27 cellular contexts compared by ENCODE assay signal in the genomic region with DNA sequence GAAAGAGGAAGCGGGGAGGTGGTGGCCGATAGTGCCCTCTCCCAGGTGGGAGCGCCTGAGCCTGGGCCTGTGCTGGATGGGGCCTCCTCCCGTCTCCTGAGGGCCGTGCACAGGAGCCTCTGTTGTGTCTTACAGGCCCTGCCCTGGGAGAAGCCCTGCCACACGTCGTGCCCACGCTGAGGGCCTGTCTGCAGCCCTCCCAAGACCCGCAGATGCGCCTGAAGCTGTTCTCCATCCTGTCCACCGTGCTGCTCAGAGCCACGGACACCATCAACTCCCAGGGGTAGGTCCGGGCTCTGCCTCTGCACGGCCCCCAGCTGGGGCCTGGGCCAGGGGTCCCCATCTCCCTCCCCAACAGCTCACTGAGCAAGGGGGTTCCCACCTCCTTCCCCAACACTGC. TPM values are rescaled to one million over a fixed set of nuclear protein-coding genes. Genes with fewer than 3 reads are reported as not detected.
A peak's percentile ranks its signal among the peaks of the same experiment; 100 is the strongest.
DNase-seq lines count a peak whose midpoint lies in the region; ATAC-seq, FAIRE-seq and TF ChIP-seq lines count a peak whose summit lies in the region.
"Had no signal": no experiment of that assay in that cellular context is flagged by ENCODE, and none has a peak within 500 bp of the region (broad histone marks: within the 10 kb centered on the region; RNA-seq: fewer than 3 reads in every experiment).

No MANE protein-coding gene starts in this region.

- H4K20me1 ChIP-seq in SK-N-SH (ENCODE audit: insufficient read depth), result no peaks in the 10 kb centered on the region

- H3K9me3 ChIP-seq in SK-N-SH, result no peaks in the 10 kb centered on the region
- H3K9me3 ChIP-seq in pancreas, result no peaks in the 10 kb centered on the region
- no peaks in the 10 kb centered on the region for H3K9me3 ChIP-seq in upper lobe of left lung
- H3K9me3 ChIP-seq: HAP-1, MG63, Peyer's patch, SJSA1 had no signal

- H3K4me3 ChIP-seq in SK-N-SH (ENCODE audit: low read depth in 2 of 2, low read length in 1 of 2) (no peak overlapping the region), epithelial cell of proximal tubule (ENCODE audit: low read depth, low read length) (peak overlapping the region; percentile 41), pancreas (no peak overlapping the region), upper lobe of left lung (no peak overlapping the region)
- H3K4me3 ChIP-seq: HAP-1, MG63, Peyer's patch, SJSA1 had no signal

- peak overlapping the region; percentile 12; the same call in 1 of the 2 replicates for H3K4me2 ChIP-seq in SK-N-SH

- ATAC-seq in SK-N-SH treated with all-trans-retinoic acid at 6 μM for 48 hours, result no peak
- no peak for ATAC-seq in pancreas
- ATAC-seq in upper lobe of left lung (ENCODE audit: low FRiP score in 2 of 2), result no peak
- no peak for ATAC-seq in HG02938 (IDR thresholded peaks at IDR 0.05; ENCODE audit: unreplicated experiment)
- no peak for ATAC-seq in HG03280 (IDR thresholded peaks at IDR 0.05; ENCODE audit: unreplicated experiment)
- ATAC-seq: CD8-positive, alpha-beta T cell; esophagus mucosa had no signal

- H2AFZ ChIP-seq in SK-N-SH (ENCODE audit: low read depth), result no peak overlapping the region

- CTCF ChIA-PET in SK-N-SH (lab: Yijun Ruan, JAX), result interaction anchor here (1.0 to 7.6 kb wide), 8 partner anchors 9 to 452 kb away, joined by 3 to 67 read pairs (median 10); no protein-coding TSS in a partner anchor

- peaks cover 25 to 40% of the 10 kb centered on the region in 2 experiments for H3K36me3 ChIP-seq in SK-N-SH (replicated peaks in 1 of 2; ENCODE audit: control insufficient read depth in 1 of 2, insufficient read depth in 2 of 2, low read length in 1 of 2)
- H3K36me3 ChIP-seq in pancreas, result peaks cover 0 to 7% (median 0%) of the 10 kb centered on the region in 3 donors
- peaks cover 0 to 58% (median 24%) of the 10 kb centered on the region in 4 donors for H3K36me3 ChIP-seq in upper lobe of left lung

- WGBS in SK-N-SH (ENCODE audit: low lambda C conversion rate), result 91% methylated on average over 11 of the region's 14 CpGs
- 81 to 83% methylated on average over 14 of the region's 14 CpGs for WGBS in pancreas, 2 donors
- WGBS in upper lobe of left lung, 2 donors, result 91 to 97% methylated on average over 11 to 14 of the region's 14 CpGs

- H3K79me2 ChIP-seq in SK-N-SH (ENCODE audit: insufficient read depth), result 0 out of 2 replicates have a peak, but pooled peaks cover 8% of the 10 kb centered on the region

- H3F3A ChIP-seq in SK-N-SH (replicated peaks; ENCODE audit: insufficient read depth), result peaks cover 35% of the 10 kb centered on the region

- no peak for TF ChIP-seq RAD21 in SK-N-SH (IDR thresholded peaks at IDR 0.05; ENCODE audit: low read length)

- DNase-seq in SK-N-SH (no peak), epithelial cell of proximal tubule (ENCODE audit: low read depth) (no peak), pancreas (peak in 1 of 6 donors; percentile 47), upper lobe of left lung (no peak), OCI-M1 (lab: John Stamatoyannopoulos, UW) (no peak)
- DNase-seq: 8988T; activated CD4-positive, alpha-beta T cell treated with anti-CD3 and anti-CD28 coated beads, Interleukin-2, amount 50 U/mL, for 48 hours; activated CD8-positive, alpha-beta memory T cell treated with anti-CD3 and anti-CD28 coated beads, Interleukin-2, amount 50 U/mL, for 48 hours; activated naive CD8-positive, alpha-beta T cell treated with anti-CD3 and anti-CD28 coated beads, Interleukin-2, amount 10 ng/mL, durations not matched to agents 7 days and 5 days; AML-193; CD8-positive, alpha-beta T cell; DMS53; effector memory CD4-positive, alpha-beta T cell; GF-D8; left colon; MG63; midbrain; NCI-H1436; NCI-H524 treated with DMSO at 0.1 percent for 48 hours; Peyer's patch; stimulated activated CD4-positive, alpha-beta T cell treated with anti-CD3 and anti-CD28 coated beads, Interleukin-4, amount 100 ng/mL, for 24 hours had no signal

- H3K4me1 ChIP-seq in SK-N-SH (ENCODE audit: control insufficient read depth in 1 of 2, insufficient read depth in 2 of 2, low read depth in 1 of 2, low read length in 1 of 2) (peaks cover 21 to 45% of the 10 kb centered on the region in 2 experiments), pancreas (peaks cover 20 to 23% (median 21%) of the 10 kb centered on the region in 3 donors), upper lobe of left lung (peaks cover 13 to 18% (median 17%) of the 10 kb centered on the region in 4 donors)
- H3K4me1 ChIP-seq: HAP-1, SJSA1 had no signal

- no peaks in the 10 kb centered on the region for H3K27me3 ChIP-seq in SK-N-SH (ENCODE audit: insufficient read depth)
- H3K27me3 ChIP-seq in pancreas, result no peaks in the 10 kb centered on the region
- no peaks in the 10 kb centered on the region for H3K27me3 ChIP-seq in upper lobe of left lung
- H3K27me3 ChIP-seq: MG63, Peyer's patch, SJSA1 had no signal

- no peak overlapping the region for H3K9ac ChIP-seq in SK-N-SH

- intact Hi-C loops in pancreas (cut with DNase I), result loop anchor here in 2 of 3 donors (5.0 kb wide), 1 partner anchor 448 kb away; no protein-coding TSS in a partner anchor

- FAIRE-seq in pancreas (lab: Jason Lieb, UNC), result no peak

- no peak for TF ChIP-seq CTCF in SK-N-SH (IDR thresholded peaks at IDR 0.05)
- no peak for TF ChIP-seq CTCF in epithelial cell of proximal tubule (conservative IDR thresholded peaks at IDR 0.05; ENCODE audit: low read depth, low read length)
- TF ChIP-seq CTCF in pancreas (IDR thresholded peaks at IDR 0.05), result no peak
- no peak for TF ChIP-seq CTCF in upper lobe of left lung (IDR thresholded peaks at IDR 0.05)

- TF ChIP-seq POLR2A in upper lobe of left lung (IDR thresholded peaks at IDR 0.05), result no peak

- H3K27ac ChIP-seq in SK-N-SH (ENCODE audit: low read depth in 2 of 2, low read length in 1 of 2) (peak overlapping the region in 1 of 2 experiments; percentile 88; a peak in 2 of 4 replicates), pancreas (peak overlapping the region; percentile 49 to 81 (median 68)), upper lobe of left lung (peak overlapping the region; percentile 31 to 82 (median 69))
- H3K27ac ChIP-seq: SJSA1 had no signal

- POLR2A ChIA-PET in SK-N-SH (lab: Yijun Ruan, JAX), result interaction anchor here (1.6 kb wide), 1 partner anchor 38 kb away, joined by 4 read pairs; no protein-coding TSS in a partner anchor

- TF ChIP-seq EP300 in SK-N-SH (IDR thresholded peaks at IDR 0.05; ENCODE audit: borderline replicate concordance in 1 of 2, low read depth in 1 of 2, low read length in 1 of 2), result no peak
- no peak for TF ChIP-seq EP300 in upper lobe of left lung (IDR thresholded peaks at IDR 0.05)

- no peaks in the 10 kb centered on the region for H3K9me2 ChIP-seq in SK-N-SH

TF ChIP-seq in SK-N-SH, 30 proteins besides CTCF, POLR2A, EP300 and RAD21 (continues in another document):
- TF ChIP-seq FOXM1 (IDR thresholded peaks at IDR 0.05; ENCODE audit: low read depth) (no peak), RFX5 (IDR thresholded peaks at IDR 0.05; ENCODE audit: low read length) (no peak), CHD2 (IDR thresholded peaks at IDR 0.05; ENCODE audit: low read length, partially characterized antibody) (no peak), YY1 (IDR thresholded peaks at IDR 0.05; ENCODE audit: low read depth) (no peak), SMC3 (IDR thresholded peaks at IDR 0.05; ENCODE audit: low read depth, low read length) (no peak), RCOR1 (IDR thresholded peaks at IDR 0.05; ENCODE audit: low read length) (no peak), GABPA (IDR thresholded peaks at IDR 0.05; ENCODE audit: low read depth) (no peak)
- TF ChIP-seq, protein P1, sequence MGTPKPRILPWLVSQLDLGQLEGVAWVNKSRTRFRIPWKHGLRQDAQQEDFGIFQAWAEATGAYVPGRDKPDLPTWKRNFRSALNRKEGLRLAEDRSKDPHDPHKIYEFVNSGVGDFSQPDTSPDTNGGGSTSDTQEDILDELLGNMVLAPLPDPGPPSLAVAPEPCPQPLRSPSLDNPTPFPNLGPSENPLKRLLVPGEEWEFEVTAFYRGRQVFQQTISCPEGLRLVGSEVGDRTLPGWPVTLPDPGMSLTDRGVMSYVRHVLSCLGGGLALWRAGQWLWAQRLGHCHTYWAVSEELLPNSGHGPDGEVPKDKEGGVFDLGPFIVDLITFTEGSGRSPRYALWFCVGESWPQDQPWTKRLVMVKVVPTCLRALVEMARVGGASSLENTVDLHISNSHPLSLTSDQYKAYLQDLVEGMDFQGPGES (IDR thresholded peaks at IDR 0.05; ENCODE audit: low read depth, low read length), result no peak

TF ChIP-seq in SK-N-SH treated with all-trans-retinoic acid at 6 μM for 48 hours, 23 proteins besides CTCF, POLR2A, EP300 and RAD21 (continues in another document):
- TF ChIP-seq ZNF70 (CRISPR knock-in tag; IDR thresholded peaks at IDR 0.05), result no peak
- no peak for TF ChIP-seq ZC3H10 (CRISPR knock-in tag; IDR thresholded peaks at IDR 0.05)
- no peak for TF ChIP-seq POU6F1 (CRISPR knock-in tag; IDR thresholded peaks at IDR 0.05; ENCODE audit: borderline replicate concordance, low read depth)
- TF ChIP-seq ZNF565 (CRISPR knock-in tag; conservative IDR thresholded peaks at IDR 0.05; ENCODE audit: low read depth), result no peak
- TF ChIP-seq ISL1 (CRISPR knock-in tag; IDR thresholded peaks at IDR 0.05), result no peak
- TF ChIP-seq ZFP3 (CRISPR knock-in tag; IDR thresholded peaks at IDR 0.05), result no peak

RNA-seq across cellular contexts. Expression of gene PRKAR1B, which starts 43.3 kb away (rescaled TPM):
- polyA plus RNA-seq in SK-N-SH (2012; rRNA removed), result 50.5 and 63.7 TPM in 2 replicates
- polyA plus RNA-seq in SK-N-SH (2012; cell fraction: cytosol; rRNA removed), result 43.8 and 69.6 TPM in 2 replicates
- 55.8 and 70.9 TPM in 2 replicates for polyA plus RNA-seq in SK-N-SH (2012; cell fraction: nucleus; rRNA removed)
- 12.2 and 23.0 TPM in 2 replicates for total RNA-seq in epithelial cell of proximal tubule
- 1 to 10 TPM; 2.5 to 6.1 (median 4.5) TPM for total RNA-seq in pancreas
- 1 to 10 TPM; 6.8 to 8.4 TPM for polyA plus RNA-seq in pancreas
- total RNA-seq in upper lobe of left lung, result 10 to 100 TPM; 10.3 to 24.4 (median 20.9) TPM

RNA-seq across cellular contexts. Expression of gene DNAAF5, which starts 43.8 kb away (rescaled TPM):
- polyA plus RNA-seq in SK-N-SH (2012; rRNA removed) (51.8 and 58.5 TPM in 2 replicates), pancreas (10 to 100 TPM in 1 of 2 donors, 1 to 10 TPM in 1; 7.7 to 10.5 TPM)
- 29.0 and 41.8 TPM in 2 replicates for polyA plus RNA-seq in SK-N-SH (2012; cell fraction: cytosol; rRNA removed)
- 74.3 and 79.4 TPM in 2 replicates for polyA plus RNA-seq in SK-N-SH (2012; cell fraction: nucleus; rRNA removed)
- total RNA-seq in epithelial cell of proximal tubule (64.1 and 83.6 TPM in 2 replicates), pancreas (10 to 100 TPM in 5 of 6 donors, 1 to 10 TPM in 1; 9.0 to 16.6 (median 12.6) TPM), upper lobe of left lung (10 to 100 TPM; 18.2 to 35.6 (median 26.4) TPM)
